ENCODE assay signal across 8 cellular contexts in genomic region chr6:124777834-124778233, GRCh38.
"Had no signal": no experiment of that assay in that cellular context is flagged by ENCODE, and none has a peak within 500 bp of the region (broad histone marks: within the 10 kb centered on the region; RNA-seq: fewer than 3 reads in every experiment).

No MANE protein-coding gene starts in this region.

- H3K4me1 ChIP-seq: HAP-1 had no signal

- H3K36me3 ChIP-seq: HAP-1 had no signal

- H3K9me3 ChIP-seq: HAP-1 had no signal

- H3K9ac ChIP-seq: GM23248 had no signal

- DNase-seq: GM23248, GOT3, H7, H9, HCEC 1CT, HFFc6 had no signal

- H3K27ac ChIP-seq: GM23248 had no signal

- H3K4me2 ChIP-seq: GM23338 had no signal

- H2AFZ ChIP-seq: GM23248, GM23338 had no signal

- H3K4me3 ChIP-seq: GM23248, GM23338, HAP-1 had no signal
